24 cellular contexts compared by ENCODE assay signal in genomic region chr5:179411161-179411841, GRCh38.
"Had no signal": no experiment of that assay in that cellular context is flagged by ENCODE, and none has a peak within 500 bp of the region (broad histone marks: within the 10 kb centered on the region; RNA-seq: fewer than 3 reads in every experiment).

No MANE protein-coding gene starts in this region.

- H3K4me3 ChIP-seq: body of pancreas, cardiac muscle cell, dorsolateral prefrontal cortex, esophagus squamous epithelium, heart right ventricle, left lung, right lobe of liver, SJSA1, thoracic aorta, upper lobe of left lung had no signal

- H3K27ac Mint-ChIP-seq: activated CD8-positive, alpha-beta memory T cell treated with anti-CD3 and anti-CD28 coated beads, Interleukin-2, amount 10 ng/mL, durations not matched to agents 7 days and 5 days; activated naive CD8-positive, alpha-beta T cell treated with anti-CD3 and anti-CD28 coated beads, Interleukin-2, amount 50 U/mL, for 24 hours; activated T-helper 1 cell treated with anti-CD3 and anti-CD28 coated beads, Interleukin-12 subunit alpha, Interleukin-12 subunit beta, Interleukin-2, Interleukin-4 antibody, amounts not matched to agents 30 ng/mL and 10 ng/mL and 1 ng/mL, durations not matched to agents 14 hours and 24 hours and 36 hours; effector memory CD8-positive, alpha-beta T cell; mesothelial cell of epicardium; naive thymus-derived CD8-positive, alpha-beta T cell; stimulated activated naive B cell treated with anti-CD40 and anti-IgM and Interleukin-4, amounts not matched to agents 10 μg/mL and 1 μg/mL and 100 μg/mL, for 72 hours had no signal

- H3K4me1 ChIP-seq: body of pancreas, esophagus squamous epithelium, left lung, right lobe of liver, SJSA1, upper lobe of left lung had no signal

- H3K4me3 Mint-ChIP-seq: activated CD8-positive, alpha-beta memory T cell treated with anti-CD3 and anti-CD28 coated beads, Interleukin-2, amount 10 ng/mL, durations not matched to agents 7 days and 5 days; activated naive CD8-positive, alpha-beta T cell treated with anti-CD3 and anti-CD28 coated beads, Interleukin-2, amount 50 U/mL, for 24 hours; activated T-helper 1 cell treated with anti-CD3 and anti-CD28 coated beads, Interleukin-12 subunit alpha, Interleukin-12 subunit beta, Interleukin-2, Interleukin-4 antibody, amounts not matched to agents 30 ng/mL and 10 ng/mL and 1 ng/mL, durations not matched to agents 14 hours and 24 hours and 36 hours; effector memory CD8-positive, alpha-beta T cell; mesothelial cell of epicardium; naive thymus-derived CD8-positive, alpha-beta T cell; stimulated activated naive B cell treated with anti-CD40 and anti-IgM and Interleukin-4, amounts not matched to agents 10 μg/mL and 1 μg/mL and 100 μg/mL, for 72 hours had no signal

- H3K36me3 Mint-ChIP-seq: activated CD8-positive, alpha-beta memory T cell treated with anti-CD3 and anti-CD28 coated beads, Interleukin-2, amount 10 ng/mL, durations not matched to agents 7 days and 5 days; mesothelial cell of epicardium; naive thymus-derived CD8-positive, alpha-beta T cell; stimulated activated naive B cell treated with anti-CD40 and anti-IgM and Interleukin-4, amounts not matched to agents 10 μg/mL and 1 μg/mL and 100 μg/mL, for 72 hours had no signal

- DNase-seq: activated CD8-positive, alpha-beta memory T cell treated with anti-CD3 and anti-CD28 coated beads, Interleukin-2, amount 10 ng/mL, durations not matched to agents 7 days and 5 days; activated gamma-delta T cell; activated naive CD4-positive, alpha-beta T cell treated with anti-CD3 and anti-CD28 coated beads, Interleukin-2, amount 50 U/mL, for 16 hours; activated naive CD8-positive, alpha-beta T cell treated with anti-CD3 and anti-CD28 coated beads, Interleukin-2, amount 50 U/mL, for 24 hours; body of pancreas; dorsolateral prefrontal cortex; effector memory CD8-positive, alpha-beta T cell; esophagus squamous epithelium; heart right ventricle; left lung; small intestine; stimulated activated CD8-positive, alpha-beta memory T cell treated with anti-CD3 and anti-CD28 coated beads, Interleukin-4, amount 100 ng/mL, for 48 hours; stimulated activated naive B cell treated with anti-CD40 and anti-IgM and Interleukin-4, amounts not matched to agents 10 μg/mL and 1 μg/mL and 100 μg/mL, for 72 hours; T-helper 1 cell; T-helper 9 cell had no signal

- H3K27ac ChIP-seq: body of pancreas, cardiac muscle cell, dorsolateral prefrontal cortex, esophagus squamous epithelium, heart right ventricle, left lung, neutrophil, right lobe of liver, SJSA1, thoracic aorta, upper lobe of left lung had no signal

- H3K36me3 ChIP-seq: cardiac muscle cell, esophagus squamous epithelium, heart right ventricle, left lung, neutrophil, right lobe of liver, SJSA1, thoracic aorta, upper lobe of left lung had no signal

- H3K27me3 Mint-ChIP-seq: activated CD8-positive, alpha-beta memory T cell treated with anti-CD3 and anti-CD28 coated beads, Interleukin-2, amount 10 ng/mL, durations not matched to agents 7 days and 5 days had no signal

- H3K9me3 Mint-ChIP-seq: activated naive CD8-positive, alpha-beta T cell treated with anti-CD3 and anti-CD28 coated beads, Interleukin-2, amount 50 U/mL, for 24 hours; activated T-helper 1 cell treated with anti-CD3 and anti-CD28 coated beads, Interleukin-12 subunit alpha, Interleukin-12 subunit beta, Interleukin-2, Interleukin-4 antibody, amounts not matched to agents 30 ng/mL and 10 ng/mL and 1 ng/mL, durations not matched to agents 14 hours and 24 hours and 36 hours; effector memory CD8-positive, alpha-beta T cell; mesothelial cell of epicardium; naive thymus-derived CD8-positive, alpha-beta T cell; stimulated activated naive B cell treated with anti-CD40 and anti-IgM and Interleukin-4, amounts not matched to agents 10 μg/mL and 1 μg/mL and 100 μg/mL, for 72 hours had no signal

- H3K4me1 Mint-ChIP-seq: activated CD8-positive, alpha-beta memory T cell treated with anti-CD3 and anti-CD28 coated beads, Interleukin-2, amount 10 ng/mL, durations not matched to agents 7 days and 5 days; activated naive CD8-positive, alpha-beta T cell treated with anti-CD3 and anti-CD28 coated beads, Interleukin-2, amount 50 U/mL, for 24 hours; naive thymus-derived CD8-positive, alpha-beta T cell; stimulated activated naive B cell treated with anti-CD40 and anti-IgM and Interleukin-4, amounts not matched to agents 10 μg/mL and 1 μg/mL and 100 μg/mL, for 72 hours had no signal

- ATAC-seq: activated CD8-positive, alpha-beta memory T cell treated with anti-CD3 and anti-CD28 coated beads, Interleukin-2, amount 10 ng/mL, durations not matched to agents 7 days and 5 days; activated naive CD8-positive, alpha-beta T cell treated with anti-CD3 and anti-CD28 coated beads, Interleukin-2, amount 50 U/mL, for 24 hours; body of pancreas; effector memory CD8-positive, alpha-beta T cell; heart right ventricle; left lung; naive thymus-derived CD8-positive, alpha-beta T cell; stimulated activated naive B cell treated with anti-CD40 and anti-IgM and Interleukin-4, amounts not matched to agents 10 μg/mL and 1 μg/mL and 100 μg/mL, for 72 hours had no signal

- H3K27me3 ChIP-seq: body of pancreas, cardiac muscle cell, neutrophil, right lobe of liver, SJSA1, upper lobe of left lung had no signal

- H3K9me3 ChIP-seq: body of pancreas, esophagus squamous epithelium, heart right ventricle, left lung, neutrophil, right lobe of liver, thoracic aorta, upper lobe of left lung had no signal
